ENCODE assay signal across 1 cellular context in genomic region chr22:31393890-31394289, GRCh38.
TF ChIP-seq lines count a peak whose summit lies in the region.

No MANE protein-coding gene starts in this region.

TF ChIP-seq in GM12878, 131 proteins besides CTCF, POLR2A, EP300 and RAD21:
- no peak for TF ChIP-seq RUNX3 (IDR thresholded peaks at IDR 0.05; ENCODE audit: low read length)
- peak; percentile 25 for TF ChIP-seq SP1 (IDR thresholded peaks at IDR 0.05; ENCODE audit: low read depth, low read length)
- TF ChIP-seq IRF5 (IDR thresholded peaks at IDR 0.05; ENCODE audit: borderline replicate concordance): no peak
- TF ChIP-seq SUPT20H (IDR thresholded peaks at IDR 0.05; ENCODE audit: borderline replicate concordance, control insufficient read depth, low read depth, low read length): no peak
